ENCODE assay signal across 8 cellular contexts in the genomic region with DNA sequence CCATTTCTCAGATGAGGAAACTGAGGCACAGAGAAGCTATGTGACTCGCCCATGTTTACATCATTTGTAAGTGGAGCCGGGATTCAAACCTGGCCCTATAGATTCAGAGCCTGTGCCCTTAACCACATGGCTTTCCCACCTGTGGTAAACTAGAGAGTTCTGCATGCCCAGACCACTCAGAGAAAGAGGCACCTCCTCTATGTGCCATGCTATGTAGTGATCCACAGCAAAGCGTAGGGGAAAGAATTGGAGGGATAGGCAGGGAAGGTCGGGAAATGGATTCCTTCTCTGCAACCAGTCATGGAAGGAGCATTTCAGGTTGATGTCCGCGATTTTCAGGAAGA. TPM values are rescaled to one million over a fixed set of nuclear protein-coding genes. Genes with fewer than 3 reads are reported as not detected.
DNase-seq lines count a peak whose midpoint lies in the region; ATAC-seq, FAIRE-seq and TF ChIP-seq lines count a peak whose summit lies in the region.

No MANE protein-coding gene starts in this region.

- H3K9me3 ChIP-seq in body of pancreas, result no peaks in the 10 kb centered on the region
- H3K9me3 ChIP-seq in psoas muscle, result peaks cover 3% of the 10 kb centered on the region
- H3K9me3 ChIP-seq in small intestine (ENCODE audit: control insufficient read depth, low read depth), result no peaks in the 10 kb centered on the region

- ATAC-seq in GM19328 (IDR thresholded peaks at IDR 0.05; ENCODE audit: unreplicated experiment) (peak; percentile 33), HG03060 (IDR thresholded peaks at IDR 0.05; ENCODE audit: low read depth, unreplicated experiment) (peak; percentile 18), body of pancreas (peak; percentile 36), psoas muscle (peak; percentile 35 to 66 (median 47)), HG02571 (IDR thresholded peaks at IDR 0.05; ENCODE audit: unreplicated experiment) (no peak)

- H3K4me1 ChIP-seq in body of pancreas (peaks cover 4% of the 10 kb centered on the region), psoas muscle (no peaks in the 10 kb centered on the region), small intestine (ENCODE audit: control insufficient read depth in 2 of 2, insufficient read depth in 1 of 2, low read depth in 1 of 2, low read length in 1 of 2) (no peaks in the 10 kb centered on the region)

- no peak for FAIRE-seq in small intestine (lab: Jason Lieb, UNC)

- no peaks in the 10 kb centered on the region for H3K27me3 ChIP-seq in body of pancreas
- H3K27me3 ChIP-seq in psoas muscle (ENCODE audit: insufficient read depth in 3 of 3, low read length in 2 of 3), result no peaks in the 10 kb centered on the region
- H3K27me3 ChIP-seq in small intestine (ENCODE audit: control insufficient read depth in 2 of 2, insufficient read depth in 2 of 2, low read length in 2 of 2), result no peaks in the 10 kb centered on the region

- DNase-seq in body of pancreas (no peak), psoas muscle (no peak), small intestine (no peak), NCI-H1436 (lab: John Stamatoyannopoulos, UW) (no peak)
- no peak for DNase-seq in stimulated activated CD4-positive, alpha-beta T cell treated with anti-CD3 and anti-CD28 coated beads, Interleukin-2, amount 100 ng/mL, for 48 hours

- TF ChIP-seq CTCF in body of pancreas (IDR thresholded peaks at IDR 0.05), result no peak
- TF ChIP-seq CTCF in psoas muscle (IDR thresholded peaks at IDR 0.05), result no peak

- H3K4me3 ChIP-seq in body of pancreas (no peak overlapping the region), psoas muscle (peak overlapping the region; percentile 74), small intestine (ENCODE audit: low read depth in 1 of 2, low read length in 2 of 2) (no peak overlapping the region)

- 50% methylated on average over 6 of the region's 6 CpGs for WGBS in body of pancreas, 2 donors
- 48 to 49% (median 49%) methylated on average over 6 of the region's 6 CpGs for WGBS in psoas muscle, 3 donors
- WGBS in small intestine, 3 donors, result 48 to 49% (median 48%) methylated on average over 6 of the region's 6 CpGs

- no peaks in the 10 kb centered on the region for H3K36me3 ChIP-seq in body of pancreas (replicated peaks in 1 of 2; ENCODE audit: insufficient read depth in 1 of 2, low read depth in 2 of 2)
- H3K36me3 ChIP-seq in psoas muscle (ENCODE audit: insufficient read depth in 1 of 2, low read depth in 1 of 2), result no peaks in the 10 kb centered on the region
- no peaks in the 10 kb centered on the region for H3K36me3 ChIP-seq in small intestine (ENCODE audit: control insufficient read depth in 2 of 2, insufficient read depth in 2 of 2, low read length in 2 of 2)

- H3K27ac ChIP-seq in body of pancreas (no peak overlapping the region), psoas muscle (no peak overlapping the region), small intestine (ENCODE audit: low read depth in 1 of 2, low read length in 1 of 2) (no peak overlapping the region)

- intact Hi-C loops in body of pancreas (cut with DNase I), result no loop called here
- intact Hi-C loops in psoas muscle (cut with DNase I), result loop anchor here in 1 of 2 donors (5.0 to 10.0 kb wide), 3 partner anchors 768 to 1025 kb away; no protein-coding TSS in a partner anchor

- no peak for TF ChIP-seq POLR2A in body of pancreas (IDR thresholded peaks at IDR 0.05)

RNA-seq across cellular contexts. Expression of a gene that starts 15.4 kb away (rescaled TPM):
- not detected for total RNA-seq in body of pancreas
- 1 to 10 TPM in 1 of 4 donors, under 1 TPM in 3; 0.30 to 2.1 (median 0.71) TPM for total RNA-seq in psoas muscle
- polyA plus RNA-seq in psoas muscle, result 1 to 10 TPM in 2 of 3 donors, under 1 TPM in 1; 0.53 to 3.0 (median 1.5) TPM
- polyA plus RNA-seq in small intestine, result 1 to 10 TPM in 2 of 3 donors, under 1 TPM in 1; 1.00 to 2.7 (median 1.4) TPM
